2 cellular contexts compared by ENCODE assay signal in genomic region chr21:44390886-44391285, GRCh38.
TF ChIP-seq lines count a peak whose summit lies in the region.

No MANE protein-coding gene starts in this region.

TF ChIP-seq in SK-N-SH, 30 proteins besides CTCF, POLR2A, EP300 and RAD21 (continued from another document):
- TF ChIP-seq REST (IDR thresholded peaks at IDR 0.05; ENCODE audit: low read depth, low read length) = no peak
- no peak for TF ChIP-seq RFX5 (IDR thresholded peaks at IDR 0.05; ENCODE audit: low read length)
- no peak for TF ChIP-seq ELF1 (IDR thresholded peaks at IDR 0.05)
- TF ChIP-seq CHD2 (IDR thresholded peaks at IDR 0.05; ENCODE audit: low read length, partially characterized antibody) = no peak
- no peak for TF ChIP-seq TAF1 (IDR thresholded peaks at IDR 0.05; ENCODE audit: borderline replicate concordance, low read depth, low read length)
- no peak for TF ChIP-seq SMC3 (IDR thresholded peaks at IDR 0.05; ENCODE audit: low read depth, low read length)
- TF ChIP-seq PBX3 (IDR thresholded peaks at IDR 0.05) = no peak
- no peak for TF ChIP-seq MXI1 (IDR thresholded peaks at IDR 0.05; ENCODE audit: low read depth, low read length)
- no peak for TF ChIP-seq MAX (IDR thresholded peaks at IDR 0.05; ENCODE audit: low read depth)
- no peak for TF ChIP-seq FOXM1 (IDR thresholded peaks at IDR 0.05; ENCODE audit: low read depth)
- no peak for TF ChIP-seq IRF3 (IDR thresholded peaks at IDR 0.05; ENCODE audit: low read depth, low read length)
- TF ChIP-seq USF1 (IDR thresholded peaks at IDR 0.05; ENCODE audit: borderline replicate concordance, low read depth) = no peak
- TF ChIP-seq GABPA (IDR thresholded peaks at IDR 0.05; ENCODE audit: low read depth) = no peak
- TF ChIP-seq EZH2phosphoT487 (IDR thresholded peaks at IDR 0.05; ENCODE audit: borderline replicate concordance, low read depth) = no peak

TF ChIP-seq in SK-N-SH treated with all-trans-retinoic acid at 6 μM for 48 hours, 23 proteins besides CTCF, POLR2A, EP300 and RAD21 (continued from another document):
- TF ChIP-seq POU6F1 (CRISPR knock-in tag; IDR thresholded peaks at IDR 0.05; ENCODE audit: borderline replicate concordance, low read depth) = no peak
- TF ChIP-seq PPARA (CRISPR knock-in tag; IDR thresholded peaks at IDR 0.05; ENCODE audit: borderline replicate concordance) = no peak
- no peak for TF ChIP-seq ESRRG (CRISPR knock-in tag; IDR thresholded peaks at IDR 0.05)
- TF ChIP-seq RARB (CRISPR knock-in tag; IDR thresholded peaks at IDR 0.05) = no peak
- TF ChIP-seq CSDC2 (CRISPR knock-in tag; IDR thresholded peaks at IDR 0.05) = no peak
- TF ChIP-seq TCF4 (CRISPR knock-in tag; IDR thresholded peaks at IDR 0.05; ENCODE audit: borderline replicate concordance) = no peak
- TF ChIP-seq ZFP30 (CRISPR knock-in tag; IDR thresholded peaks at IDR 0.05) = no peak
- no peak for TF ChIP-seq TSHZ2 (CRISPR knock-in tag; IDR thresholded peaks at IDR 0.05)
- no peak for TF ChIP-seq GLIS3 (CRISPR knock-in tag; IDR thresholded peaks at IDR 0.05)
TF ChIP-seq in SK-N-SH treated with all-trans-retinoic acid at 6 μM for 48 hours: peak in this region for 0.
